8 cellular contexts compared by ENCODE assay signal in the genomic region with DNA sequence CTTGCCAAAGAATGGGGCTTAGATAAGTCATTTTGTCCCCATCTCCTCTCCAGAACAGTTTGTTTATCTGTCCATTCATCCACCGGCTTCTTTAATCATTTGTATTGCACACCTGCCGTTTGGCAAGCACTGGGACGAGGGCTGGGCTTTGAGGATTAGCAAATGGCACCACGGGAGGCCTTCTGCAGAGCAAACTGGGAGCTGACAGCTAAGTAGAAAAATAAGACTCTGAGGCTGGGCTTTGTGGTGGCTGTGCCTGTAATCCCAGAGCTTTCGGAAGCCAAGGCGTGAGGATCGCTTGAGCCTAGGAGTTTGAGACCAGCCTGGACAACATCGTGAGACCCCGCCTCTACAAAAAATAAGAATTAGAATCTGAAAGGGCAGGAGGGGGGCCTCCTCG.
A peak's percentile ranks its signal among the peaks of the same experiment; 100 is the strongest.
DNase-seq lines count a peak whose midpoint lies in the region; TF ChIP-seq lines count a peak whose summit lies in the region.
"Not testable (repeated sequence)": the region's sequence is repeated elsewhere in the genome, so short reads cannot be mapped to it uniquely, and the experiment has no call there.

No MANE protein-coding gene starts in this region.

- H3K4me2 ChIP-seq in fibroblast of lung (ENCODE audit: extremely low read depth, insufficient read depth, low read length); mesenchymal stem cell (ENCODE audit: low read length, poor library complexity, severe bottlenecking): not testable (repeated sequence)

- TF ChIP-seq CTCF in adrenal gland (IDR thresholded peaks at IDR 0.05); fibroblast of lung (conservative IDR thresholded peaks at IDR 0.05 in 1 of 2, IDR thresholded peaks at IDR 0.05 in 1 of 2; ENCODE audit: low read depth in 1 of 2, low read length in 2 of 2); prostate gland (IDR thresholded peaks at IDR 0.05); uterus (IDR thresholded peaks at IDR 0.05): not testable (repeated sequence)

- peaks cover 0 to 18% of the 10 kb centered on the region in 2 donors for H3K4me1 ChIP-seq in adrenal gland (replicated peaks in 1 of 2)
- H3K4me1 ChIP-seq in fibroblast of lung (ENCODE audit: control insufficient read depth, extremely low read depth, insufficient read depth, low read length), result peaks cover 24% of the 10 kb centered on the region
- not testable (repeated sequence) for H3K4me1 ChIP-seq in mesenchymal stem cell (ENCODE audit: control insufficient read depth, insufficient read depth, low read depth, low read length); prostate gland (replicated peaks); uterus

- not testable (repeated sequence) for H4K91ac ChIP-seq in mesenchymal stem cell (ENCODE audit: low read length)

- H4K8ac ChIP-seq in mesenchymal stem cell (ENCODE audit: low read length), result not testable (repeated sequence)

- H2BK120ac ChIP-seq in mesenchymal stem cell (ENCODE audit: low read depth, low read length), result not testable (repeated sequence)

- not testable (repeated sequence) for H2BK15ac ChIP-seq in mesenchymal stem cell (ENCODE audit: low read depth, poor library complexity, severe bottlenecking)

- not testable (repeated sequence) for H3K9ac ChIP-seq in fibroblast of lung (ENCODE audit: insufficient read depth, low read length)
- peak overlapping the region; percentile 53 for H3K9ac ChIP-seq in mesenchymal stem cell (ENCODE audit: low read length)

- not testable (repeated sequence) for H3K18ac ChIP-seq in mesenchymal stem cell (ENCODE audit: low read depth in 1 of 2, low read length in 2 of 2)

- not testable (repeated sequence) for H2BK5ac ChIP-seq in mesenchymal stem cell (ENCODE audit: low read depth, low read length, poor library complexity, severe bottlenecking)

- not testable (repeated sequence) for H3K9me3 ChIP-seq in adrenal gland (replicated peaks in 1 of 3); fibroblast of lung (ENCODE audit: control insufficient read depth, insufficient read depth, low read depth, low read length); mesenchymal stem cell (ENCODE audit: control insufficient read depth, low read length); prostate gland; uterus

- not testable (repeated sequence) for H3K14ac ChIP-seq in mesenchymal stem cell (ENCODE audit: low read length in 2 of 2)

- H3K4me3 ChIP-seq in adrenal gland; fibroblast of lung (replicated peaks in 1 of 4; ENCODE audit: control extremely low read depth in 1 of 4, insufficient read depth in 1 of 4, low read depth in 3 of 4, low read length in 4 of 4); mesenchymal stem cell (ENCODE audit: insufficient read depth in 1 of 2, low read depth in 1 of 2, low read length in 2 of 2); prostate gland; uterus: not testable (repeated sequence)

- H3K27ac ChIP-seq in adrenal gland (peak overlapping the region in 4 of 5 donors; percentile 54 to 82 (median 71)), fibroblast of lung (ENCODE audit: insufficient read depth, low read length) (peak overlapping the region; percentile 61), prostate gland (peak overlapping the region; percentile 31 to 50), uterus (peak overlapping the region; percentile 82 to 86)
- H3K27ac ChIP-seq in mesenchymal stem cell (ENCODE audit: low read length, poor library complexity, severe bottlenecking), result not testable (repeated sequence)

- H3K79me1 ChIP-seq in mesenchymal stem cell (replicated peaks; ENCODE audit: low read length, poor library complexity, severe bottlenecking), result not testable (repeated sequence)

- not testable (repeated sequence) for H3K36me3 ChIP-seq in adrenal gland (replicated peaks in 1 of 2); fibroblast of lung (ENCODE audit: control insufficient read depth, insufficient read depth, low read length); mesenchymal stem cell (ENCODE audit: control insufficient read depth in 1 of 2, insufficient read depth in 2 of 2, low read depth in 1 of 2, low read length in 2 of 2); prostate gland; uterus

- TF ChIP-seq POLR2A in adrenal gland (IDR thresholded peaks at IDR 0.05); prostate gland (IDR thresholded peaks at IDR 0.05); uterus (IDR thresholded peaks at IDR 0.05): not testable (repeated sequence)

- H3K4ac ChIP-seq in mesenchymal stem cell (ENCODE audit: low read depth in 1 of 2, low read length in 2 of 2), result not testable (repeated sequence)

- not testable (repeated sequence) for H3K79me2 ChIP-seq in fibroblast of lung (ENCODE audit: control insufficient read depth, insufficient read depth, low read length)

- WGBS in adrenal gland, 4 donors, result 49 to 70% (median 61%) methylated on average over 9 to 10 of the region's 10 CpGs
- WGBS in mesenchymal stem cell, result 77% methylated on average over 10 of the region's 10 CpGs
- WGBS in prostate gland, result 21% methylated on average over 10 of the region's 10 CpGs

- not testable (repeated sequence) for H2BK12ac ChIP-seq in mesenchymal stem cell (ENCODE audit: low read length in 2 of 2)

- not testable (repeated sequence) for H3K27me3 ChIP-seq in adrenal gland; fibroblast of lung (ENCODE audit: control insufficient read depth, insufficient read depth, low read length); mesenchymal stem cell (ENCODE audit: control insufficient read depth in 1 of 2, insufficient read depth in 1 of 2, low read length in 2 of 2); prostate gland (replicated peaks; ENCODE audit: insufficient read depth); uterus

- not testable (repeated sequence) for H3K23ac ChIP-seq in mesenchymal stem cell (ENCODE audit: low read length in 2 of 2)

- not testable (repeated sequence) for H4K20me1 ChIP-seq in fibroblast of lung (ENCODE audit: control insufficient read depth, extremely low read depth, insufficient read depth, low read length)

- peak; percentile 11 for DNase-seq in DMS79 treated with DMSO at 0.1 percent for 48 hours (lab: John Stamatoyannopoulos, UW)
- DNase-seq in NCI-H2081 treated with DMSO at 0.1 percent for 48 hours (lab: John Stamatoyannopoulos, UW), result peak; percentile 8
- peak; percentile 86 for DNase-seq in NCI-H748 (lab: John Stamatoyannopoulos, UW; ENCODE audit: unreplicated experiment)
- peak; percentile 22 to 77 (median 55) for DNase-seq in adrenal gland
- not testable (repeated sequence) for DNase-seq in fibroblast of lung (ENCODE audit: low read depth in 2 of 2); mesenchymal stem cell
- DNase-seq in prostate gland (ENCODE audit: low spot score), result peak; percentile 49
- DNase-seq in uterus, result peak; percentile 60 to 68

- intact Hi-C loops in adrenal gland (cut with DNase I); prostate gland (cut with DNase I); uterus (cut with DNase I; ENCODE audit: low total_unique reads): not testable (repeated sequence)

- not testable (repeated sequence) for H2AK5ac ChIP-seq in mesenchymal stem cell (ENCODE audit: low read length, severe bottlenecking)

- not testable (repeated sequence) for H2AFZ ChIP-seq in fibroblast of lung (ENCODE audit: low read length); mesenchymal stem cell (ENCODE audit: low read depth, low read length)
